11 cellular contexts compared by ENCODE assay signal in the genomic region with DNA sequence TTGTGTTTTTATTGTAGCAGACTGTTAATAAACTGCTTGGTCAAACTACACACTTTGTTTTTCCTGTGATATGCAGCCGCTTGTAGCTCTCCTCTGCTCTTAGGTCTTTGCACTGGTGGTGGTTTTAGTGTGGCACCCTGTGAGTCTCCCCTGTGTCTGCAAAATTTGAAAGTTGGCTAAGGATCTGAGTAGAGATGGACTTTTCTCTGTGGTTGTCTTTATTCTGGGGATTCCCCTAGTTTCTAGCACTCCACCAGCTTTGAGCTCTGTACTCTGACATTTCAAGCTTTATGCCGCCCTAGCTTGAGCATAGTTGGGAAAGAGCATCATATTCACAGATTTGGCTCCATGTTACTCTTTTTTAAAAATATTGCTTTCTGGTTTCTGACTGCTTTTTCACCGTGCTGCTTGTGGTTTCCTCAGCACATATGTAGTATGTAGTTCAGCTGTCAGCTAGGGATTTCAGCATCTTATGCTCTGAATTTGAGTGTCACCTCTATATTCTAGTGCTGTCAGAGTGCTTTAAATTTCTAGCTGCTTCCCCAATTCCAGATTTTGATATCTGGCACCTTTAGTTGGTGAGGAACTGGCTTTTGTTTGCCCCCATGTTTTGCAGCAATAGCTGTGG.
DNase-seq lines count a peak whose midpoint lies in the region; ATAC-seq, FAIRE-seq and TF ChIP-seq lines count a peak whose summit lies in the region.
"Had no signal": no experiment of that assay in that cellular context is flagged by ENCODE, and none has a peak within 500 bp of the region (broad histone marks: within the 10 kb centered on the region; RNA-seq: fewer than 3 reads in every experiment).

No MANE protein-coding gene starts in this region.

- no peak for FAIRE-seq in HTR-8/SVneo (lab: Jason Lieb, UNC)

- no peaks in the 10 kb centered on the region for H3K9me3 Mint-ChIP-seq in effector memory CD8-positive, alpha-beta T cell
- H3K9me3 Mint-ChIP-seq: dendritic cell treated with granulocyte-macrophage colony-stimulating factor and Interleukin-4, amounts not matched to agents 40 ng/mL and 50 ng/mL, for 4 days had no signal

- TF ChIP-seq CTCF in GM20000 (IDR thresholded peaks at IDR 0.05; ENCODE audit: extremely low read depth, missing control alignments), result no peak
- no peak for TF ChIP-seq CTCF in RWPE1 (conservative IDR thresholded peaks at IDR 0.05; ENCODE audit: low read depth)

- peaks cover 57 to 85% of the 10 kb centered on the region in 2 donors for H3K4me1 Mint-ChIP-seq in effector memory CD8-positive, alpha-beta T cell (ENCODE audit: low read depth in 2 of 2)

- H3K4me3 Mint-ChIP-seq in effector memory CD8-positive, alpha-beta T cell, result peak overlapping the region; percentile 4 to 39
- H3K4me3 Mint-ChIP-seq: dendritic cell treated with granulocyte-macrophage colony-stimulating factor and Interleukin-4, amounts not matched to agents 40 ng/mL and 50 ng/mL, for 4 days had no signal

- no peaks in the 10 kb centered on the region for H3K36me3 Mint-ChIP-seq in effector memory CD8-positive, alpha-beta T cell (ENCODE audit: insufficient read depth)

- DNase-seq in GM20000 (ENCODE audit: low spot score) (peak; percentile 48), HTR-8/SVneo (ENCODE audit: insufficient read length, low spot score) (no peak), NOMO-1 (lab: John Stamatoyannopoulos, UW; ENCODE audit: unreplicated experiment in 2 of 2) (no peak), Ammon's horn (ENCODE audit: low spot score) (no peak), RWPE1 (ENCODE audit: low spot score) (no peak)
- peak in 1 of 3 experiments; percentile 10 for DNase-seq in effector memory CD8-positive, alpha-beta T cell
- DNase-seq: activated CD4-positive, alpha-beta T cell treated with anti-CD3 and anti-CD28 coated beads for 48 hours; psoas muscle had no signal

- POLR2A ChIA-PET in RWPE1 (lab: Yijun Ruan, JAX; ENCODE audit: low non-redundant PET), result no interaction called here

- ATAC-seq in GM18499 (IDR thresholded peaks at IDR 0.05; ENCODE audit: insufficient read depth, unreplicated experiment) (peak; percentile 37), HG03135 (IDR thresholded peaks at IDR 0.05; ENCODE audit: unreplicated experiment) (peak; percentile 51)
- ATAC-seq in effector memory CD8-positive, alpha-beta T cell (replicated peaks), result peak; percentile 84
- ATAC-seq: psoas muscle had no signal

- no peak overlapping the region for H3K27ac ChIP-seq in RWPE1
- H3K27ac ChIP-seq: psoas muscle had no signal

- no peaks in the 10 kb centered on the region for H3K27me3 Mint-ChIP-seq in effector memory CD8-positive, alpha-beta T cell
- H3K27me3 Mint-ChIP-seq: dendritic cell treated with granulocyte-macrophage colony-stimulating factor and Interleukin-4, amounts not matched to agents 40 ng/mL and 50 ng/mL, for 4 days had no signal

- CTCF ChIA-PET in RWPE1 (lab: Yijun Ruan, JAX), result interaction anchor here (0.6 kb wide), 1 partner anchor 20 kb away, joined by 3 read pairs; no protein-coding TSS in a partner anchor

- H3K27ac Mint-ChIP-seq in effector memory CD8-positive, alpha-beta T cell, result peak overlapping the region; percentile 41 to 62
- H3K27ac Mint-ChIP-seq: dendritic cell treated with granulocyte-macrophage colony-stimulating factor and Interleukin-4, amounts not matched to agents 40 ng/mL and 50 ng/mL, for 4 days had no signal
